Comparison of ENCODE assay signal across 17 cellular contexts in genomic region chr21:40681164-40681859, GRCh38.
DNase-seq lines count a peak whose midpoint lies in the region; ATAC-seq lines count a peak whose summit lies in the region.
"Had no signal": no experiment of that assay in that cellular context is flagged by ENCODE, and none has a peak within 500 bp of the region (broad histone marks: within the 10 kb centered on the region; RNA-seq: fewer than 3 reads in every experiment).

No MANE protein-coding gene starts in this region.

- no peak for ATAC-seq in HG03469 (IDR thresholded peaks at IDR 0.05; ENCODE audit: unreplicated experiment)
- ATAC-seq: left colon had no signal

- DNase-seq in Ammon's horn (ENCODE audit: low spot score) = peak; percentile 68
- DNase-seq in EH (ENCODE audit: low read depth) = peak; percentile 58
- peak; percentile 83 for DNase-seq in NCI-H69 (lab: John Stamatoyannopoulos, UW)
- DNase-seq in hippocampal formation (lab: John Stamatoyannopoulos, UW) = peak; percentile 2 to 44
- no peak for DNase-seq in mucosa of gallbladder (ENCODE audit: low spot score)
- no peak for DNase-seq in DMS153 (lab: John Stamatoyannopoulos, UW)
- DNase-seq: activated CD4-positive, alpha-beta T cell treated with anti-CD3 and anti-CD28 coated beads for 4 hours; activated naive CD4-positive, alpha-beta T cell treated with anti-CD3 and anti-CD28 coated beads, Interleukin-2, amount 10 ng/mL, durations not matched to agents 7 days and 5 days; activated T-cell treated with anti-CD3 and anti-CD28 coated beads, Interleukin-2, amount 50 U/mL, for 48 hours; CD4-positive, alpha-beta T cell; DMS79; Kasumi-1; left colon; NCI-H2029 treated with DMSO at 0.1 percent for 48 hours; NCI-H526; nephron progenitor cell had no signal

Comparison
In these comparisons a context has a peak if more than half of its experiments do, and no peak if none do; other contexts are left out.
1. DNase-seq: peak in Ammon's horn (single experiment), EH (single experiment), NCI-H69 (single experiment) and hippocampal formation (2 of 2); none in mucosa of gallbladder (single experiment) and DMS153 (single experiment).